ENCODE assay signal across 29 cellular contexts in the genomic region with DNA sequence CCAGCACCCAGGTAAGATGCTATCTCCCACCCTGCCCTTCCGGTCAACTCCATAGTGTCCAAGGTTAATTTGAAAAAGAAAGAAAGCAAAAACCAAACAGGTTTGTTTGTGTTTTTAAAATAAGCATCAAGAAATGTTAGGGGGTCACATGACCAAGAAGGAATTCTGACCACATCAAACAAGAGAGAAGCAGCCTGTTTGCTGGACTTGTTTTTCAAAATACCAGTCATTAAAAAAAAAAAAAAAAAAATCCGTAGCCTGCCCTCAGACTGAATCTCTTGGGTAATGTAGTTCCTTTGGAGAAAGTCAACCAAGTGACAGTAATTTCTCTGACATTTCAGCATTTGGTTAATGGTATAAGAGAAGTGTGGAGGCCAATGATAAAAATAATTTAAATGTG. TPM values are rescaled to one million over a fixed set of nuclear protein-coding genes. Genes with fewer than 3 reads are reported as not detected.
DNase-seq lines count a peak whose midpoint lies in the region; ATAC-seq, FAIRE-seq and TF ChIP-seq lines count a peak whose summit lies in the region.
"Had no signal": no experiment of that assay in that cellular context is flagged by ENCODE, and none has a peak within 500 bp of the region (broad histone marks: within the 10 kb centered on the region; RNA-seq: fewer than 3 reads in every experiment).

No MANE protein-coding gene starts in this region.

- H3K79me2 ChIP-seq in HepG2 (ENCODE audit: insufficient read depth, low read length) = no peaks in the 10 kb centered on the region
- no peaks in the 10 kb centered on the region for H3K79me2 ChIP-seq in osteoblast (ENCODE audit: insufficient read depth, low read length)

- no peak overlapping the region for H3K4me3 Mint-ChIP-seq in progenitor cell of endocrine pancreas (ENCODE audit: low read depth)
- H3K4me3 Mint-ChIP-seq: CD8-positive, alpha-beta memory T cell; IgD-negative memory B cell had no signal

- H3K27ac Mint-ChIP-seq in progenitor cell of endocrine pancreas = peak overlapping the region; percentile 73
- H3K27ac Mint-ChIP-seq: CD8-positive, alpha-beta memory T cell; IgD-negative memory B cell had no signal

- no peak overlapping the region for H3K4me2 ChIP-seq in HepG2 (ENCODE audit: low read depth, low read length)
- H3K4me2 ChIP-seq in osteoblast (ENCODE audit: insufficient read depth, low read length) = no peak overlapping the region

- peak overlapping the region; percentile 13 for H3K27ac ChIP-seq in HepG2 (ENCODE audit: extremely low read length, insufficient read depth, low read length)
- H3K27ac ChIP-seq in right lobe of liver = no peak overlapping the region
- no peak overlapping the region for H3K27ac ChIP-seq in osteoblast (ENCODE audit: low read depth, low read length)
- H3K27ac ChIP-seq: 22Rv1, C4-2B had no signal

- TF ChIP-seq POLR2A in HepG2 (IDR thresholded peaks at IDR 0.05; ENCODE audit: insufficient read depth in 1 of 2, low read depth in 2 of 2, low read length in 2 of 2) (no peak), right lobe of liver (IDR thresholded peaks at IDR 0.05) (no peak)

- no peak overlapping the region for H3K4me3 ChIP-seq in HepG2 (replicated peaks in 1 of 3; ENCODE audit: insufficient read depth in 1 of 3, low read depth in 2 of 3, low read length in 3 of 3)
- no peak overlapping the region for H3K4me3 ChIP-seq in right lobe of liver
- no peak overlapping the region for H3K4me3 ChIP-seq in osteoblast (ENCODE audit: insufficient read depth, low read length)
- H3K4me3 ChIP-seq: MG63 had no signal

- no peaks in the 10 kb centered on the region for H3K9me3 ChIP-seq in HepG2 (ENCODE audit: low read length)
- H3K9me3 ChIP-seq in right lobe of liver = no peaks in the 10 kb centered on the region
- no peaks in the 10 kb centered on the region for H3K9me3 ChIP-seq in osteoblast (ENCODE audit: low read depth, low read length)
- H3K9me3 ChIP-seq: MG63 had no signal

- no peak overlapping the region for H3K9ac ChIP-seq in HepG2 (ENCODE audit: insufficient read depth, low read depth, low read length)

- TF ChIP-seq EP300 in HepG2 (IDR thresholded peaks at IDR 0.05; ENCODE audit: low read depth in 2 of 2, low read length in 2 of 2) = no peak
- TF ChIP-seq EP300 in HepG2 (CRISPR knock-in tag; IDR thresholded peaks at IDR 0.05; ENCODE audit: borderline replicate concordance) = no peak

- no TSS peak for BruUV-seq in HepG2 (replicated peaks; lab: Mats Ljungman, UMichigan)

- CTCF ChIA-PET in HepG2 (lab: Yijun Ruan, JAX; ENCODE audit: low intra/inter-chr PET ratio, low total read pairs) = no interaction called here

- no peak for ATAC-seq in HepG2
- ATAC-seq in right lobe of liver = no peak
- no peak for ATAC-seq in GM21515 (IDR thresholded peaks at IDR 0.05; ENCODE audit: unreplicated experiment)
- ATAC-seq: HCT116, Right ventricle myocardium inferior had no signal

- TF ChIP-seq RAD21 in HepG2 (CRISPR knock-in tag; IDR thresholded peaks at IDR 0.05) = no peak

- H4K20me1 ChIP-seq in HepG2 (ENCODE audit: insufficient read depth, low read length) (no peaks in the 10 kb centered on the region), osteoblast (ENCODE audit: insufficient read depth, low read length) (no peaks in the 10 kb centered on the region)

- no peak overlapping the region for H2AFZ ChIP-seq in HepG2 (ENCODE audit: low read length)
- no peak overlapping the region for H2AFZ ChIP-seq in osteoblast (ENCODE audit: low read length)

- FAIRE-seq in HepG2 (lab: Jason Lieb, UNC) (no peak), frontal cortex (lab: Jason Lieb, UNC) (no peak)
- FAIRE-seq: D721Med, HTR-8/SVneo had no signal

- in situ Hi-C loops in HepG2 (cut with HindIII; ENCODE audit: extremely low pct_ligation_motif_present, low pct_unique_long_range_greater_than_20kb) = loop anchor here (5.0 kb wide), 1 partner anchor 36 kb away; no protein-coding TSS in a partner anchor

- DNase-seq in HepG2 (ENCODE audit: low spot score) (peak; percentile 42), right lobe of liver (no peak), astrocyte of the hippocampus (ENCODE audit: low read depth, low spot score) (peak; percentile 27), progenitor cell of endocrine pancreas (ENCODE audit: low spot score, unreplicated experiment) (no peak), epidermal melanocyte (ENCODE audit: insufficient read length, low spot score) (no peak), frontal cortex (ENCODE audit: low spot score in 2 of 2) (no peak), osteoblast (ENCODE audit: insufficient read length, low spot score, missing footprints) (no peak)
- DNase-seq: AML-193; CD8-positive, alpha-beta memory T cell; DMS53; EL; GF-D8; GOT3; Karpas-422; MG63; NCI-H1417 treated with DMSO at 0.1 percent for 48 hours; NCI-H187; NCI-H446 treated with DMSO at 0.1 percent for 48 hours; NCI-H526 treated with DMSO at 0.1 percent for 48 hours; OCI-M1 had no signal

- H3K4me1 Mint-ChIP-seq in progenitor cell of endocrine pancreas (ENCODE audit: low read depth) = peaks cover 62% of the 10 kb centered on the region

- peaks cover 70% of the 10 kb centered on the region for H3K36me3 Mint-ChIP-seq in progenitor cell of endocrine pancreas (ENCODE audit: insufficient read depth)
- H3K36me3 Mint-ChIP-seq: CD8-positive, alpha-beta memory T cell; IgD-negative memory B cell had no signal

- POLR2A ChIA-PET in HepG2 (lab: Yijun Ruan, JAX) = interaction anchor here (0.7 to 1.6 kb wide), 2 partner anchors 9 to 37 kb away, joined by 4 to 5 read pairs; no protein-coding TSS in a partner anchor

- no peaks in the 10 kb centered on the region for H3K27me3 Mint-ChIP-seq in progenitor cell of endocrine pancreas

- H3K36me3 ChIP-seq in HepG2 (replicated peaks in 1 of 2; ENCODE audit: control insufficient read depth in 1 of 2, insufficient read depth in 2 of 2, low read length in 2 of 2) = peaks cover 4% of the 10 kb centered on the region in 2 experiments; a peak in 4 of 5 replicates
- no peaks in the 10 kb centered on the region for H3K36me3 ChIP-seq in right lobe of liver
- no peaks in the 10 kb centered on the region for H3K36me3 ChIP-seq in osteoblast (ENCODE audit: insufficient read depth, low read length)
- H3K36me3 ChIP-seq: MG63 had no signal

- H3K4me1 ChIP-seq in HepG2 (ENCODE audit: insufficient read depth, low read length) = peaks cover 55% of the 10 kb centered on the region
- peaks cover 0 to 36% (median 15%) of the 10 kb centered on the region in 4 donors for H3K4me1 ChIP-seq in right lobe of liver
- no peaks in the 10 kb centered on the region for H3K4me1 ChIP-seq in osteoblast (ENCODE audit: insufficient read depth, low read length)

- TF ChIP-seq CTCF in HepG2 (CRISPR knock-in tag; IDR thresholded peaks at IDR 0.05) = no peak
- no peak for TF ChIP-seq CTCF in right lobe of liver (IDR thresholded peaks at IDR 0.05)
- TF ChIP-seq CTCF in progenitor cell of endocrine pancreas (IDR thresholded peaks at IDR 0.05; ENCODE audit: unreplicated experiment) = no peak
- TF ChIP-seq CTCF in osteoblast (IDR thresholded peaks at IDR 0.05; ENCODE audit: extremely low read depth, low read depth, low read length) = no peak

- WGBS in HepG2 (ENCODE audit: low lambda C conversion rate) = 76% methylated on average over 2 of the region's 2 CpGs
- WGBS in right lobe of liver (ENCODE audit: insufficient coverage, low coverage, low lambda C conversion rate, missing lambda C conversion rate) = 78% methylated on average over 2 of the region's 2 CpGs

- H3K27me3 ChIP-seq in HepG2 (ENCODE audit: control insufficient read depth in 1 of 2, insufficient read depth in 2 of 2, low read length in 2 of 2) (no peaks in the 10 kb centered on the region), right lobe of liver (no peaks in the 10 kb centered on the region), osteoblast (ENCODE audit: insufficient read depth, low read length) (peaks cover 23% of the 10 kb centered on the region)
- H3K27me3 ChIP-seq: MG63 had no signal

- intact Hi-C loops in HepG2 (cut with micrococcal nuclease; ENCODE audit: unreplicated experiment) = no loop called here
- intact Hi-C loops in right lobe of liver (cut with DNase I) = no loop called here

- H3K9me3 Mint-ChIP-seq in progenitor cell of endocrine pancreas (ENCODE audit: low read depth) = peaks cover 6% of the 10 kb centered on the region
- H3K9me3 Mint-ChIP-seq: IgD-negative memory B cell had no signal

TF ChIP-seq in HepG2, 621 proteins besides CTCF, POLR2A, EP300 and RAD21:
- peak; percentile 51; the same call in 1 of the 2 replicates for TF ChIP-seq RAD51 (IDR thresholded peaks at IDR 0.05; ENCODE audit: borderline replicate concordance)
- TF ChIP-seq ZEB1 (IDR thresholded peaks at IDR 0.05; ENCODE audit: insufficient replicate concordance, low read depth) = no peak

RNA-seq across cellular contexts. Expression of a gene that starts 38.4 kb away (rescaled TPM):
- total RNA-seq in HepG2 (2016; rRNA removed; fragmentation: Illumina TruSeq; extraction: Trizol) = 1.8 and 1.9 TPM in 2 replicates
- total RNA-seq in HepG2 (2016; cell fraction: cytosol; rRNA removed; fragmentation: Illumina TruSeq; extraction: Trizol; ENCODE audit: low read depth) = 0.71 TPM in 2 replicates
- 1.8 and 2.1 TPM in 2 replicates for total RNA-seq in HepG2 (2016; cell fraction: insoluble cytoplasmic fraction; rRNA removed; fragmentation: Illumina TruSeq; extraction: Trizol)
- 1.4 and 1.5 TPM in 2 replicates for total RNA-seq in HepG2 (2016; cell fraction: membrane; rRNA removed; fragmentation: Illumina TruSeq; extraction: Trizol)
- total RNA-seq in HepG2 (2016; cell fraction: nucleus; rRNA removed; fragmentation: Illumina TruSeq; extraction: Trizol) = 2.8 and 3.7 TPM in 2 replicates
- polyA plus RNA-seq in HepG2 (2011; rRNA removed) = 4.3 and 5.3 TPM in 2 replicates
- 4.9 and 7.0 TPM in 2 replicates for polyA plus RNA-seq in HepG2 (2011; cell fraction: cytosol; rRNA removed)
- 6.6 and 9.3 TPM in 2 replicates for polyA plus RNA-seq in HepG2 (2011; cell fraction: nucleus; rRNA removed)
- polyA plus RNA-seq in HepG2 (2012) = 6.9 and 8.5 TPM in 2 replicates
- polyA plus RNA-seq in HepG2 (2016; cell fraction: cytosol; fragmentation: Illumina TruSeq; extraction: Trizol; ENCODE audit: low read depth) = 0.77 and 0.84 TPM in 2 replicates
- polyA plus RNA-seq in HepG2 (2016; cell fraction: insoluble cytoplasmic fraction; fragmentation: Illumina TruSeq; extraction: Trizol; ENCODE audit: low read depth) = 3.8 and 5.8 TPM in 2 replicates
- polyA plus RNA-seq in HepG2 (2016; cell fraction: membrane; fragmentation: Illumina TruSeq; extraction: Trizol; ENCODE audit: low read depth) = 2.1 and 2.2 TPM in 2 replicates
- 7.4 and 7.8 TPM in 2 replicates for polyA plus RNA-seq in HepG2 (2016; cell fraction: nucleus; fragmentation: Illumina TruSeq; extraction: Trizol; ENCODE audit: insufficient read depth, low read depth)
- polyA minus RNA-seq in HepG2 (2011; rRNA and poly(A)+ RNA removed; ENCODE audit: low replicate concordance) = 10.9 TPM in 1 of 2 replicates, not detected in the other
- 3.4 and 5.0 TPM in 2 replicates for polyA minus RNA-seq in HepG2 (2011; cell fraction: cytosol; rRNA and poly(A)+ RNA removed)
- polyA minus RNA-seq in HepG2 (2011; cell fraction: nucleus; rRNA and poly(A)+ RNA removed) = 8.7 and 9.5 TPM in 2 replicates
- total RNA-seq in right lobe of liver = 1 to 10 TPM; 5.2 to 7.0 (median 5.7) TPM
- total RNA-seq in progenitor cell of endocrine pancreas = 96.9 and 99.1 TPM in 2 replicates
- not detected for total RNA-seq in frontal cortex
- total RNA-seq in osteoblast = not detected in 2 replicates
- total RNA-seq: Right ventricle myocardium inferior, SK-MEL-5 had no signal
- polyA plus RNA-seq: CD8-positive, alpha-beta memory T cell; IgD-negative memory B cell had no signal

Comparison
In these comparisons a context has a peak if more than half of its experiments do, and no peak if none do; other contexts are left out.
1. DNase-seq: peak in HepG2 (single experiment) and astrocyte of the hippocampus (single experiment); none in right lobe of liver (0 of 3), progenitor cell of endocrine pancreas (single experiment), epidermal melanocyte (single experiment), frontal cortex (0 of 2) and osteoblast (single experiment).
2. RNA of a gene that starts 38.4 kb away (total RNA-seq): 96.9 to 99.1 TPM in progenitor cell of endocrine pancreas; 5.2 to 7.0 TPM in right lobe of liver, 0.71 to 3.7 TPM in HepG2, not detected in frontal cortex (single experiment) and not detected in osteoblast; every median in the first group is over 10 times any median in the second.